Comparison of ENCODE assay signal across 16 cellular contexts in genomic region chr10:62810131-62810530, GRCh38.
"Had no signal": no experiment of that assay in that cellular context is flagged by ENCODE, and none has a peak within 500 bp of the region (broad histone marks: within the 10 kb centered on the region; RNA-seq: fewer than 3 reads in every experiment).

No MANE protein-coding gene starts in this region.

- DNase-seq: activated CD4-positive, alpha-beta memory T cell treated with anti-CD3 and anti-CD28 coated beads for 36 hours; activated CD4-positive, alpha-beta T cell treated with anti-CD3 and anti-CD28 coated beads for 36 hours; activated CD8-positive, alpha-beta memory T cell treated with anti-CD3 and anti-CD28 coated beads, Interleukin-2, amount 10 ng/mL, durations not matched to agents 7 days and 5 days; activated naive CD8-positive, alpha-beta T cell treated with anti-CD3 and anti-CD28 coated beads for 36 hours; activated T-cell treated with anti-CD3 and anti-CD28 coated beads, Interleukin-2, amount 50 U/mL, for 1 hour; body of pancreas; dorsolateral prefrontal cortex; immature natural killer cell; left ventricle myocardium superior; right cardiac atrium; stimulated activated CD4-positive, alpha-beta T cell treated with anti-CD3 and anti-CD28 coated beads, Interleukin-4, amount 100 ng/mL, for 24 hours; stimulated activated naive B cell treated with anti-CD40 and anti-IgM and Interleukin-4, amounts not matched to agents 10 μg/mL and 1 μg/mL and 100 μg/mL, for 72 hours; substantia nigra; T-helper 2 cell; tibial artery; WERI-Rb-1 had no signal

- H3K4me3 Mint-ChIP-seq: activated CD4-positive, alpha-beta memory T cell treated with anti-CD3 and anti-CD28 coated beads for 36 hours; activated CD8-positive, alpha-beta memory T cell treated with anti-CD3 and anti-CD28 coated beads, Interleukin-2, amount 10 ng/mL, durations not matched to agents 7 days and 5 days; activated naive CD8-positive, alpha-beta T cell treated with anti-CD3 and anti-CD28 coated beads for 36 hours; immature natural killer cell had no signal

- H3K27me3 Mint-ChIP-seq: activated CD4-positive, alpha-beta memory T cell treated with anti-CD3 and anti-CD28 coated beads for 36 hours; activated CD4-positive, alpha-beta T cell treated with anti-CD3 and anti-CD28 coated beads for 36 hours; activated naive CD8-positive, alpha-beta T cell treated with anti-CD3 and anti-CD28 coated beads for 36 hours; stimulated activated naive B cell treated with anti-CD40 and anti-IgM and Interleukin-4, amounts not matched to agents 10 μg/mL and 1 μg/mL and 100 μg/mL, for 72 hours had no signal

- ATAC-seq: activated CD4-positive, alpha-beta T cell treated with anti-CD3 and anti-CD28 coated beads for 36 hours; activated CD8-positive, alpha-beta memory T cell treated with anti-CD3 and anti-CD28 coated beads, Interleukin-2, amount 10 ng/mL, durations not matched to agents 7 days and 5 days; body of pancreas; left ventricle myocardium superior; right cardiac atrium; stimulated activated naive B cell treated with anti-CD40 and anti-IgM and Interleukin-4, amounts not matched to agents 10 μg/mL and 1 μg/mL and 100 μg/mL, for 72 hours had no signal

- H3K27ac Mint-ChIP-seq: activated CD8-positive, alpha-beta memory T cell treated with anti-CD3 and anti-CD28 coated beads, Interleukin-2, amount 10 ng/mL, durations not matched to agents 7 days and 5 days; immature natural killer cell had no signal

- H3K9me3 Mint-ChIP-seq: activated CD4-positive, alpha-beta memory T cell treated with anti-CD3 and anti-CD28 coated beads for 36 hours; activated naive CD8-positive, alpha-beta T cell treated with anti-CD3 and anti-CD28 coated beads for 36 hours; immature natural killer cell; stimulated activated naive B cell treated with anti-CD40 and anti-IgM and Interleukin-4, amounts not matched to agents 10 μg/mL and 1 μg/mL and 100 μg/mL, for 72 hours had no signal
